9 cellular contexts compared by ENCODE assay signal in the genomic region with DNA sequence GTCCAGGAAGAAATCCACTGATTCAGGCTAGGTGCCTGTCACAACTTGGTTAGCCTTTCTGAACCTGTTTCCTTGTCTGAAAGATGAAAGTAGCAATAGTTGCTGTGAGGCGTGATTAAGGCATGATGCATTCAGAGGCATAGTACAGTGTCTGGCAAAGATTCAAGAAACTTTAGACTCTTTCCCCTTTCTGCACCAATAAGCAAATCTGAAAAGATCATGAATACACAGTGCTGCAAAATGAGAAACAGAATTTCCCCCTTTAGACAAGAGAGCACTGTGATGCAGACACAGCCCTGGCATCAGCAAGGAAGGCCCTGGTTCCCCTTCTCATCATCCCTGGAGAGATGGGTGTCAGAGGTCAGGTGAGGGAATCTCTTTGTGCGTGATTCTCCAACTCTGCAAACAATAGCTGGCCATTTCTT. TPM values are rescaled to one million over a fixed set of nuclear protein-coding genes. Genes with fewer than 3 reads are reported as not detected.
A peak's percentile ranks its signal among the peaks of the same experiment; 100 is the strongest.
DNase-seq lines count a peak whose midpoint lies in the region; ATAC-seq and TF ChIP-seq lines count a peak whose summit lies in the region.
"Had no signal": no experiment of that assay in that cellular context is flagged by ENCODE, and none has a peak within 500 bp of the region (broad histone marks: within the 10 kb centered on the region; RNA-seq: fewer than 3 reads in every experiment).

No MANE protein-coding gene starts in this region.

- intact Hi-C loops in Caco-2 (cut with micrococcal nuclease; ENCODE audit: unreplicated experiment), result no loop called here

- peaks cover 93% of the 10 kb centered on the region for H3K4me1 Mint-ChIP-seq in activated T-cell treated with anti-CD3 and anti-CD28 coated beads, Interleukin-2, amount 50 U/mL, for 72 hours (ENCODE audit: low read depth)
- H3K4me1 Mint-ChIP-seq in Caco-2 (ENCODE audit: low read depth, unreplicated experiment), result no peaks in the 10 kb centered on the region

- H3K4me3 ChIP-seq in Caco-2 (ENCODE audit: low read depth, low read length), result no peak overlapping the region
- H3K4me3 ChIP-seq: heart right ventricle had no signal

- no peaks in the 10 kb centered on the region for H3K27me3 Mint-ChIP-seq in activated T-cell treated with anti-CD3 and anti-CD28 coated beads, Interleukin-2, amount 50 U/mL, for 72 hours (ENCODE audit: low read depth)
- H3K27me3 Mint-ChIP-seq in Caco-2 (ENCODE audit: insufficient read depth, unreplicated experiment), result no peaks in the 10 kb centered on the region

- no peaks in the 10 kb centered on the region for H3K27me3 ChIP-seq in Caco-2 (replicated peaks; ENCODE audit: control insufficient read depth, insufficient read depth, low read length)
- H3K27me3 ChIP-seq: heart right ventricle had no signal

- peak; percentile 55 for DNase-seq in GM10248 (ENCODE audit: extremely low spot score)
- DNase-seq in activated T-cell treated with anti-CD3 and anti-CD28 coated beads, Interleukin-2, amount 50 U/mL, for 72 hours, result no peak
- peak; percentile 75 for DNase-seq in medulla oblongata (ENCODE audit: extremely low spot score)
- DNase-seq in T-helper 9 cell, result no peak
- no peak for DNase-seq in Caco-2
- DNase-seq: heart right ventricle had no signal

- H3K4me1 ChIP-seq in Caco-2, result no peaks in the 10 kb centered on the region

- H3K36me3 ChIP-seq in Caco-2 (ENCODE audit: control insufficient read depth, insufficient read depth, low read length), result no peaks in the 10 kb centered on the region

- H3K9me3 ChIP-seq in Caco-2, result no peaks in the 10 kb centered on the region
- H3K9me3 ChIP-seq: heart right ventricle had no signal

- no peaks in the 10 kb centered on the region for H3K9me3 Mint-ChIP-seq in activated T-cell treated with anti-CD3 and anti-CD28 coated beads, Interleukin-2, amount 50 U/mL, for 72 hours
- no peaks in the 10 kb centered on the region for H3K9me3 Mint-ChIP-seq in Caco-2 (ENCODE audit: unreplicated experiment)

- ATAC-seq in HG02610 (IDR thresholded peaks at IDR 0.05; ENCODE audit: unreplicated experiment), result peak; percentile 74
- ATAC-seq in activated T-cell treated with anti-CD3 and anti-CD28 coated beads, Interleukin-2, amount 50 U/mL, for 72 hours (replicated peaks in 1 of 2), result peak; percentile 69 to 80
- no peak for ATAC-seq in HG02970 (IDR thresholded peaks at IDR 0.05; ENCODE audit: low FRiP score, unreplicated experiment)
- no peak for ATAC-seq in GM21526 (IDR thresholded peaks at IDR 0.05; ENCODE audit: low FRiP score, unreplicated experiment)

- no TSS peak for BruUV-seq in Caco-2 (replicated peaks; lab: Mats Ljungman, UMichigan)

- H3K4me3 Mint-ChIP-seq in activated T-cell treated with anti-CD3 and anti-CD28 coated beads, Interleukin-2, amount 50 U/mL, for 72 hours, result peak overlapping the region; percentile 68 to 84
- H3K4me3 Mint-ChIP-seq in Caco-2 (ENCODE audit: unreplicated experiment), result no peak overlapping the region

- POLR2A ChIA-PET in GM10248 (lab: Yijun Ruan, JAX) (no interaction called here), Caco-2 (lab: Charles Lee) (no interaction called here)

- H3K36me3 Mint-ChIP-seq in activated T-cell treated with anti-CD3 and anti-CD28 coated beads, Interleukin-2, amount 50 U/mL, for 72 hours (ENCODE audit: insufficient read depth in 2 of 2), result peaks cover 6 to 8% of the 10 kb centered on the region in 2 donors
- no peaks in the 10 kb centered on the region for H3K36me3 Mint-ChIP-seq in Caco-2 (ENCODE audit: insufficient read depth, unreplicated experiment)

- H3K27ac Mint-ChIP-seq in activated T-cell treated with anti-CD3 and anti-CD28 coated beads, Interleukin-2, amount 50 U/mL, for 72 hours, result peak overlapping the region; percentile 95
- no peak overlapping the region for H3K27ac Mint-ChIP-seq in Caco-2 (ENCODE audit: unreplicated experiment)

- TF ChIP-seq CTCF in GM10248 (IDR thresholded peaks at IDR 0.05; ENCODE audit: control extremely low read depth, extremely low read depth, low read depth, missing control alignments) (no peak), Caco-2 (IDR thresholded peaks at IDR 0.05; ENCODE audit: insufficient read depth in 1 of 2, low read depth in 1 of 2, low read length in 1 of 2, severe bottlenecking in 1 of 2, unreplicated experiment in 1 of 2) (no peak)

- CTCF ChIA-PET in GM10248 (lab: Yijun Ruan, JAX) (interaction anchor here (1.0 to 2.7 kb wide), 8 partner anchors 14 to 62 kb away, joined by 3 to 10 read pairs (median 5); a partner anchor contains a TSS), Caco-2 (lab: Charles Lee) (no interaction called here)

RNA-seq across cellular contexts. Expression of a gene that starts 41.9 kb away (rescaled TPM):
- total RNA-seq in activated T-cell treated with anti-CD3 and anti-CD28 coated beads, Interleukin-2, amount 50 U/mL, for 72 hours, result 10 to 100 TPM; 50.7 to 58.0 TPM
- 4.4 and 5.2 TPM in 2 replicates for total RNA-seq in Caco-2 (2022)

Comparison
In these comparisons a context has a peak if more than half of its experiments do, and no peak if none do; other contexts are left out.
1. DNase-seq: peak in GM10248 (single experiment) and medulla oblongata (single experiment); none in activated T-cell treated with anti-CD3 and anti-CD28 coated beads, Interleukin-2, amount 50 U/mL, for 72 hours (0 of 2), T-helper 9 cell (single experiment) and Caco-2 (0 of 2).
2. ATAC-seq: peak in HG02610 (single experiment) and activated T-cell treated with anti-CD3 and anti-CD28 coated beads, Interleukin-2, amount 50 U/mL, for 72 hours (2 of 2); none in HG02970 (single experiment) and GM21526 (single experiment).